ENCODE assay signal across 24 cellular contexts in the genomic region with DNA sequence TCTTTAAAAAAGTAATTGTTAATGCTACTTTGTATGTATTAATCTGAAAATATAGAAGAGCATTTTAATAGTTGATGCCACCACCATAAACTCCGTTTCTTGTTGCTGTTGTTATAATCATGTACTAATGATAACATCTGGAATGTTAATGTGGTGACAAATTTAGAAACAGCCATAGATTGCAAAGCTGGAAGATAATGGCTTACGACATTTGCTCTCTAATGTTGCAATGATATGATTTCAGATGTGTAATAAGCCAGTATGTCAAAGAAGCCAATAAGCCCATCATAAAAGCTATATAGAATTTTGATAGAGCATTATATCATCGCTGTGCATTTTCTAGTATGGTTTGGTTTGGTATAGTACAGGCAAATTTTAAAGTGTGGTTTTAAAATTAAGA.
"Had no signal": no experiment of that assay in that cellular context is flagged by ENCODE, and none has a peak within 500 bp of the region (broad histone marks: within the 10 kb centered on the region; RNA-seq: fewer than 3 reads in every experiment).

No MANE protein-coding gene starts in this region.

- H3K4me3 Mint-ChIP-seq: activated CD4-positive, alpha-beta memory T cell treated with anti-CD3 and anti-CD28 coated beads, Interleukin-2, amount 10 ng/mL, durations not matched to agents 7 days and 5 days; activated naive CD4-positive, alpha-beta T cell treated with anti-CD3 and anti-CD28 coated beads, Interleukin-2, amount 10 ng/mL, durations not matched to agents 7 days and 5 days; activated naive CD8-positive, alpha-beta T cell treated with anti-CD3 and anti-CD28 coated beads for 36 hours; activated T-helper 17 cell treated with anti-CD3 and anti-CD28 coated beads, Interleukin-2, amount 50 U/mL, for 72 hours; T-helper 17 cell had no signal

- ATAC-seq: activated T-helper 17 cell treated with anti-CD3 and anti-CD28 coated beads, Interleukin-2, amount 50 U/mL, for 72 hours; T-helper 17 cell had no signal

- H3K27ac Mint-ChIP-seq: activated CD4-positive, alpha-beta memory T cell treated with anti-CD3 and anti-CD28 coated beads, Interleukin-2, amount 10 ng/mL, durations not matched to agents 7 days and 5 days; activated naive CD4-positive, alpha-beta T cell treated with anti-CD3 and anti-CD28 coated beads, Interleukin-2, amount 10 ng/mL, durations not matched to agents 7 days and 5 days; activated naive CD8-positive, alpha-beta T cell treated with anti-CD3 and anti-CD28 coated beads for 36 hours; activated T-helper 17 cell treated with anti-CD3 and anti-CD28 coated beads, Interleukin-2, amount 50 U/mL, for 72 hours; T-helper 17 cell had no signal

- H3K4me3 ChIP-seq: adrenal gland, breast epithelium, Peyer's patch had no signal

- H3K36me3 ChIP-seq: adrenal gland, breast epithelium, Peyer's patch had no signal

- H3K27ac ChIP-seq: adrenal gland, breast epithelium, Peyer's patch had no signal

- DNase-seq: activated CD4-positive, alpha-beta memory T cell treated with anti-CD3 and anti-CD28 coated beads, Interleukin-2, amount 10 ng/mL, durations not matched to agents 7 days and 5 days; activated CD4-positive, alpha-beta T cell treated with anti-CD3 and anti-CD28 coated beads, Interleukin-2, amount 50 U/mL, for 1 hour; activated CD4-positive, CD25-positive, alpha-beta regulatory T cell; activated gamma-delta T cell treated with Interleukin-2 at 50 U/mL for 16 hours; activated naive CD4-positive, alpha-beta T cell treated with anti-CD3 and anti-CD28 coated beads, Interleukin-2, amount 10 ng/mL, durations not matched to agents 7 days and 5 days; activated naive CD8-positive, alpha-beta T cell treated with anti-CD3 and anti-CD28 coated beads for 36 hours; activated T-cell treated with anti-CD3 and anti-CD28 coated beads for 4 hours; activated T-cell treated with anti-CD3 and anti-CD28 coated beads, Interleukin-2, amount 50 U/mL, for 48 hours; adrenal gland; aorta; caudate nucleus; MM.1S; NCI-H1105 treated with DMSO at 0.1 percent for 48 hours; NCI-H1436 treated with DMSO at 0.1 percent for 48 hours; NCI-H187 treated with DMSO at 0.1 percent for 48 hours; NCI-H2081 treated with DMSO at 0.1 percent for 48 hours; NCI-H446; NCI-H524; Peyer's patch; SHP77 treated with DMSO at 0.1 percent for 48 hours; T-helper 17 cell; T-helper 9 cell had no signal

- H3K9me3 ChIP-seq: adrenal gland, breast epithelium, Peyer's patch had no signal

- H3K27me3 ChIP-seq: adrenal gland, breast epithelium, Peyer's patch had no signal

- H3K4me1 Mint-ChIP-seq: activated CD4-positive, alpha-beta memory T cell treated with anti-CD3 and anti-CD28 coated beads, Interleukin-2, amount 10 ng/mL, durations not matched to agents 7 days and 5 days; activated naive CD4-positive, alpha-beta T cell treated with anti-CD3 and anti-CD28 coated beads, Interleukin-2, amount 10 ng/mL, durations not matched to agents 7 days and 5 days; activated naive CD8-positive, alpha-beta T cell treated with anti-CD3 and anti-CD28 coated beads for 36 hours; activated T-helper 17 cell treated with anti-CD3 and anti-CD28 coated beads, Interleukin-2, amount 50 U/mL, for 72 hours; T-helper 17 cell had no signal

- H3K36me3 Mint-ChIP-seq: activated naive CD4-positive, alpha-beta T cell treated with anti-CD3 and anti-CD28 coated beads, Interleukin-2, amount 10 ng/mL, durations not matched to agents 7 days and 5 days; activated naive CD8-positive, alpha-beta T cell treated with anti-CD3 and anti-CD28 coated beads for 36 hours had no signal

- H3K27me3 Mint-ChIP-seq: activated CD4-positive, alpha-beta memory T cell treated with anti-CD3 and anti-CD28 coated beads, Interleukin-2, amount 10 ng/mL, durations not matched to agents 7 days and 5 days; activated naive CD4-positive, alpha-beta T cell treated with anti-CD3 and anti-CD28 coated beads, Interleukin-2, amount 10 ng/mL, durations not matched to agents 7 days and 5 days; activated naive CD8-positive, alpha-beta T cell treated with anti-CD3 and anti-CD28 coated beads for 36 hours; activated T-helper 17 cell treated with anti-CD3 and anti-CD28 coated beads, Interleukin-2, amount 50 U/mL, for 72 hours; T-helper 17 cell had no signal

- H3K4me1 ChIP-seq: adrenal gland, breast epithelium, Peyer's patch had no signal
